32 cellular contexts compared by ENCODE assay signal in genomic region chrX:24946369-24946768, GRCh38.
"Had no signal": no experiment of that assay in that cellular context is flagged by ENCODE, and none has a peak within 500 bp of the region (broad histone marks: within the 10 kb centered on the region; RNA-seq: fewer than 3 reads in every experiment).

No MANE protein-coding gene starts in this region.

- H2AFZ ChIP-seq: PC-9 had no signal

- H3K4me2 ChIP-seq: KMS-11, PC-9 had no signal

- H3K9me3 ChIP-seq: SJCRH30 had no signal

- DNase-seq: Karpas-422, NCI-H1048, NCI-H1092 treated with DMSO at 0.1 percent for 48 hours, NCI-H1105 treated with DMSO at 0.1 percent for 48 hours, NCI-H1417, NCI-H1436, NCI-H146, NCI-H1694, NCI-H187, NCI-H1930, NCI-H2029 treated with DMSO at 0.1 percent for 48 hours, NCI-H2081 treated with DMSO at 0.1 percent for 48 hours, NCI-H2107, NCI-H2171, NCI-H226, NCI-H446 treated with DMSO at 0.1 percent for 48 hours, NCI-H510A, NCI-H524, NCI-H526, NCI-H69, NCI-H748 treated with DMSO at 0.1 percent for 48 hours, NCI-H82, PC-9, SHP77, SIG-M5, SJCRH30 had no signal

- H3K4me1 ChIP-seq: SJCRH30 had no signal

- ATAC-seq: Panc1, Right ventricle myocardium inferior, SK-N-SH treated with all-trans-retinoic acid at 6 μM for 48 hours had no signal

- H3K9ac ChIP-seq: KMS-11 had no signal

- H3K27me3 ChIP-seq: SJCRH30 had no signal

- H3K4me3 ChIP-seq: PC-9, SJCRH30, SK-N-MC had no signal

- H3K36me3 ChIP-seq: SJCRH30 had no signal

- H3K27ac ChIP-seq: KMS-11, PC-9, RWPE1, SJCRH30, SK-N-MC had no signal
